1 cellular context compared by ENCODE assay signal in genomic region chr9:12794024-12794799, GRCh38.
A peak's percentile ranks its signal among the peaks of the same experiment; 100 is the strongest.
TF ChIP-seq lines count a peak whose summit lies in the region.

No MANE protein-coding gene starts in this region.

TF ChIP-seq in HEK293, 187 proteins besides CTCF, POLR2A, EP300 and RAD21 (continued from another document):
- TF ChIP-seq MZF1 (tag by site-specific recombination; IDR thresholded peaks at IDR 0.05; ENCODE audit: borderline replicate concordance) (peak; percentile 39; the same call in 1 of the 2 replicates), ZBTB6 (tag by site-specific recombination; IDR thresholded peaks at IDR 0.05) (no peak), ZNF670 (tag by site-specific recombination; IDR thresholded peaks at IDR 0.05; ENCODE audit: low read depth) (no peak), KLF16 (tag by site-specific recombination; IDR thresholded peaks at IDR 0.05) (no peak), ZNF571 (tag by site-specific recombination; IDR thresholded peaks at IDR 0.05) (no peak), BCL6B (tag by site-specific recombination; IDR thresholded peaks at IDR 0.05) (no peak)
- TF ChIP-seq, protein P1, sequence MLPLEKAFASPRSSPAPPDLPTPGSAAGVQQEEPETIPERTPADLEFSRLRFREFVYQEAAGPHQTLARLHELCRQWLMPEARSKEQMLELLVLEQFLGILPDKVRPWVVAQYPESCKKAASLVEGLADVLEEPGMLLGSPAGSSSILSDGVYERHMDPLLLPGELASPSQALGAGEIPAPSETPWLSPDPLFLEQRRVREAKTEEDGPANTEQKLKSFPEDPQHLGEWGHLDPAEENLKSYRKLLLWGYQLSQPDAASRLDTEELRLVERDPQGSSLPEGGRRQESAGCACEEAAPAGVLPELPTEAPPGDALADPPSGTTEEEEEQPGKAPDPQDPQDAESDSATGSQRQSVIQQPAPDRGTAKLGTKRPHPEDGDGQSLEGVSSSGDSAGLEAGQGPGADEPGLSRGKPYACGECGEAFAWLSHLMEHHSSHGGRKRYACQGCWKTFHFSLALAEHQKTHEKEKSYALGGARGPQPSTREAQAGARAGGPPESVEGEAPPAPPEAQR (tag by site-specific recombination; IDR thresholded peaks at IDR 0.05): no peak
TF ChIP-seq in HEK293: peak in this region for 7.
